26 cellular contexts compared by ENCODE assay signal in genomic region chr12:52656616-52657015, GRCh38. TPM values are rescaled to one million over a fixed set of nuclear protein-coding genes. Genes with fewer than 3 reads are reported as not detected.
DNase-seq lines count a peak whose midpoint lies in the region; ATAC-seq and TF ChIP-seq lines count a peak whose summit lies in the region.
"Had no signal": no experiment of that assay in that cellular context is flagged by ENCODE, and none has a peak within 500 bp of the region (broad histone marks: within the 10 kb centered on the region; RNA-seq: fewer than 3 reads in every experiment).

No MANE protein-coding gene starts in this region.

- no peaks in the 10 kb centered on the region for H3K79me2 ChIP-seq in SK-N-SH (ENCODE audit: insufficient read depth)

- H3K4me1 ChIP-seq in right atrium auricular region (no peaks in the 10 kb centered on the region), left ventricle myocardium inferior (peaks cover 24% of the 10 kb centered on the region), SK-N-SH (ENCODE audit: control insufficient read depth in 1 of 2, insufficient read depth in 2 of 2, low read depth in 1 of 2, low read length in 1 of 2) (no peaks in the 10 kb centered on the region)
- H3K4me1 ChIP-seq: Peyer's patch, SJSA1 had no signal

- no peak for ATAC-seq in HG03571 (IDR thresholded peaks at IDR 0.05; ENCODE audit: unreplicated experiment)
- ATAC-seq: CD8-positive, alpha-beta T cell had no signal

- no peak for TF ChIP-seq EP300 in SK-N-SH (IDR thresholded peaks at IDR 0.05; ENCODE audit: borderline replicate concordance in 1 of 2, low read depth in 1 of 2, low read length in 1 of 2)

- CTCF ChIA-PET in SK-N-SH (lab: Yijun Ruan, JAX), result interaction anchor here (0.7 to 2.1 kb wide), 3 partner anchors 224 to 238 kb away, joined by 3 to 9 read pairs (median 6); no protein-coding TSS in a partner anchor

- H3K9me2 ChIP-seq in SK-N-SH, result no peaks in the 10 kb centered on the region

- TF ChIP-seq CTCF in right atrium auricular region (IDR thresholded peaks at IDR 0.05) (no peak), left ventricle myocardium inferior (IDR thresholded peaks at IDR 0.05; ENCODE audit: borderline replicate concordance) (no peak), SK-N-SH (IDR thresholded peaks at IDR 0.05) (no peak)

- TF ChIP-seq RAD21 in SK-N-SH (IDR thresholded peaks at IDR 0.05; ENCODE audit: low read length), result no peak

- H3K9me3 ChIP-seq in right atrium auricular region, result no peaks in the 10 kb centered on the region
- H3K9me3 ChIP-seq in left ventricle myocardium inferior (replicated peaks), result no peaks in the 10 kb centered on the region
- no peaks in the 10 kb centered on the region for H3K9me3 ChIP-seq in SK-N-SH
- H3K9me3 ChIP-seq: BLaER1, Peyer's patch, SJSA1 had no signal

- intact Hi-C loops in left ventricle myocardium inferior (cut with micrococcal nuclease), result no loop called here

- H3K4me3 ChIP-seq in right atrium auricular region, result no peak overlapping the region
- H3K4me3 ChIP-seq in left ventricle myocardium inferior, result no peak overlapping the region
- no peak overlapping the region for H3K4me3 ChIP-seq in SK-N-SH (ENCODE audit: low read depth in 2 of 2, low read length in 1 of 2)
- H3K4me3 ChIP-seq: BLaER1, GM23248, Peyer's patch, SJSA1 had no signal

- H2AFZ ChIP-seq in SK-N-SH (ENCODE audit: low read depth), result no peak overlapping the region
- H2AFZ ChIP-seq: GM23248 had no signal

- H3K27me3 ChIP-seq in right atrium auricular region (no peaks in the 10 kb centered on the region), left ventricle myocardium inferior (ENCODE audit: low read depth) (peaks cover 38% of the 10 kb centered on the region), SK-N-SH (ENCODE audit: insufficient read depth) (peaks cover 37% of the 10 kb centered on the region)
- H3K27me3 ChIP-seq: BLaER1, Peyer's patch had no signal

- H4K20me1 ChIP-seq in SK-N-SH (ENCODE audit: insufficient read depth), result no peaks in the 10 kb centered on the region
- H4K20me1 ChIP-seq: BLaER1 had no signal

- H3K36me3 ChIP-seq in right atrium auricular region (no peaks in the 10 kb centered on the region), left ventricle myocardium inferior (no peaks in the 10 kb centered on the region), SK-N-SH (replicated peaks in 1 of 2; ENCODE audit: control insufficient read depth in 1 of 2, insufficient read depth in 2 of 2, low read length in 1 of 2) (no peaks in the 10 kb centered on the region)
- H3K36me3 ChIP-seq: BLaER1, Peyer's patch, SJSA1 had no signal

- H3F3A ChIP-seq in SK-N-SH (replicated peaks; ENCODE audit: insufficient read depth), result no peaks in the 10 kb centered on the region

- H3K4me2 ChIP-seq in SK-N-SH, result no peak overlapping the region
- H3K4me2 ChIP-seq: BLaER1 had no signal

- peak in 2 of 3 experiments; percentile 18 to 69 for DNase-seq in NCI-H1417 (lab: John Stamatoyannopoulos, UW)
- DNase-seq in NCI-H1417 treated with DMSO at 0.1 percent for 48 hours (lab: John Stamatoyannopoulos, UW), result no peak
- DNase-seq in right atrium auricular region (ENCODE audit: low spot score), result peak; percentile 30
- DNase-seq in left ventricle myocardium inferior, result no peak
- peak; percentile 43 for DNase-seq in islet precursor cell
- no peak for DNase-seq in dedifferentiated amniotic fluid mesenchymal stem cell (ENCODE audit: extremely low spot score)
- no peak for DNase-seq in SK-N-SH
- DNase-seq: ACHN; CD8-positive, alpha-beta T cell; DMS153; GM23248; Karpas-422; MV-4-11; NCI-H187; NCI-H345; NCI-H524; NCI-H774; Peyer's patch had no signal

- no peak overlapping the region for H3K9ac ChIP-seq in SK-N-SH
- H3K9ac ChIP-seq: BLaER1, GM23248 had no signal

- WGBS in SK-N-SH (ENCODE audit: low lambda C conversion rate), result 29% methylated on average over 4 of the region's 4 CpGs

- POLR2A ChIA-PET in SK-N-SH (lab: Yijun Ruan, JAX), result no interaction called here

- H3K27ac ChIP-seq in right atrium auricular region, result no peak overlapping the region
- no peak overlapping the region for H3K27ac ChIP-seq in left ventricle myocardium inferior (replicated peaks)
- H3K27ac ChIP-seq in SK-N-SH (ENCODE audit: low read depth in 2 of 2, low read length in 1 of 2), result no peak overlapping the region
- H3K27ac ChIP-seq: 22Rv1, BLaER1, GM23248, Peyer's patch, SJSA1 had no signal

TF ChIP-seq in SK-N-SH, 30 proteins besides CTCF, POLR2A, EP300 and RAD21:
- no peak for TF ChIP-seq RFX5 (IDR thresholded peaks at IDR 0.05; ENCODE audit: low read length)
- TF ChIP-seq ELF1 (IDR thresholded peaks at IDR 0.05), result no peak
- no peak for TF ChIP-seq USF1 (IDR thresholded peaks at IDR 0.05; ENCODE audit: borderline replicate concordance, low read depth)
- no peak for TF ChIP-seq JUND (IDR thresholded peaks at IDR 0.05)
- TF ChIP-seq FOXJ3 (CRISPR knock-in tag; IDR thresholded peaks at IDR 0.05), result no peak
- no peak for TF ChIP-seq GATA2 (CRISPR knock-in tag; IDR thresholded peaks at IDR 0.05)

RNA-seq across cellular contexts. Expression of gene KRT2, which starts 4.6 kb away (rescaled TPM):
- not detected for total RNA-seq in right atrium auricular region
- total RNA-seq in left ventricle myocardium inferior, result not detected
- not detected in 2 replicates for polyA plus RNA-seq in SK-N-SH (2012; rRNA removed)
- not detected in 2 replicates for polyA plus RNA-seq in SK-N-SH (2012; cell fraction: cytosol; rRNA removed)
- polyA plus RNA-seq in SK-N-SH (2012; cell fraction: nucleus; rRNA removed), result not detected in 2 replicates
- total RNA-seq: G401, GM23248, M059J, OCI-LY7, SJSA1 had no signal
- polyA plus RNA-seq: GM23248, IgD-negative memory B cell had no signal

RNA-seq across cellular contexts. Expression of gene KRT1, which starts 23.6 kb away (rescaled TPM):
- total RNA-seq in right atrium auricular region (not detected), left ventricle myocardium inferior (not detected)
- not detected in 2 replicates for polyA plus RNA-seq in SK-N-SH (2012; rRNA removed)
- polyA plus RNA-seq in SK-N-SH (2012; cell fraction: cytosol; rRNA removed), result not detected in 2 replicates
- polyA plus RNA-seq in SK-N-SH (2012; cell fraction: nucleus; rRNA removed), result not detected in 2 replicates
- total RNA-seq: G401, GM23248, M059J, OCI-LY7 had no signal
- polyA plus RNA-seq: GM23248 had no signal

RNA-seq across cellular contexts. Expression of gene KRT73, which starts 38.3 kb away (rescaled TPM):
- total RNA-seq in right atrium auricular region (not detected), left ventricle myocardium inferior (not detected)
- not detected in 2 replicates for polyA plus RNA-seq in SK-N-SH (2012; rRNA removed)
- not detected in 2 replicates for polyA plus RNA-seq in SK-N-SH (2012; cell fraction: cytosol; rRNA removed)
- not detected in 2 replicates for polyA plus RNA-seq in SK-N-SH (2012; cell fraction: nucleus; rRNA removed)
- total RNA-seq: G401, GM23248, M059J, OCI-LY7, SJSA1 had no signal
- polyA plus RNA-seq: GM23248, IgD-negative memory B cell had no signal

RNA-seq across cellular contexts. Expression of gene KRT77, which starts 46.7 kb away (rescaled TPM):
- total RNA-seq in right atrium auricular region (not detected), left ventricle myocardium inferior (not detected)
- polyA plus RNA-seq in SK-N-SH (2012; rRNA removed), result not detected in 2 replicates
- not detected in 2 replicates for polyA plus RNA-seq in SK-N-SH (2012; cell fraction: cytosol; rRNA removed)
- not detected in 2 replicates for polyA plus RNA-seq in SK-N-SH (2012; cell fraction: nucleus; rRNA removed)
- total RNA-seq: CD8-positive, alpha-beta T cell; G401; GM23248; M059J; OCI-LY7; Peyer's patch; SJSA1 had no signal
- polyA plus RNA-seq: GM23248, IgD-negative memory B cell had no signal

RNA-seq across cellular contexts. Expression of gene KRT72, which starts 55.4 kb away (rescaled TPM):
- total RNA-seq in right atrium auricular region (not detected), left ventricle myocardium inferior (not detected)
- not detected in 2 replicates for polyA plus RNA-seq in SK-N-SH (2012; rRNA removed)
- not detected in 2 replicates for polyA plus RNA-seq in SK-N-SH (2012; cell fraction: cytosol; rRNA removed)
- not detected in 2 replicates for polyA plus RNA-seq in SK-N-SH (2012; cell fraction: nucleus; rRNA removed)
- total RNA-seq: G401, GM23248, M059J, OCI-LY7, SJSA1 had no signal
- polyA plus RNA-seq: GM23248, IgD-negative memory B cell had no signal

Comparison
In these comparisons a context has a peak if more than half of its experiments do, and no peak if none do; other contexts are left out.
1. DNase-seq: peak in NCI-H1417 (2 of 3), right atrium auricular region (single experiment) and islet precursor cell (single experiment); none in NCI-H1417 treated with DMSO at 0.1 percent for 48 hours (single experiment), left ventricle myocardium inferior (single experiment), dedifferentiated amniotic fluid mesenchymal stem cell (single experiment) and SK-N-SH (single experiment).